In the genomic region with DNA sequence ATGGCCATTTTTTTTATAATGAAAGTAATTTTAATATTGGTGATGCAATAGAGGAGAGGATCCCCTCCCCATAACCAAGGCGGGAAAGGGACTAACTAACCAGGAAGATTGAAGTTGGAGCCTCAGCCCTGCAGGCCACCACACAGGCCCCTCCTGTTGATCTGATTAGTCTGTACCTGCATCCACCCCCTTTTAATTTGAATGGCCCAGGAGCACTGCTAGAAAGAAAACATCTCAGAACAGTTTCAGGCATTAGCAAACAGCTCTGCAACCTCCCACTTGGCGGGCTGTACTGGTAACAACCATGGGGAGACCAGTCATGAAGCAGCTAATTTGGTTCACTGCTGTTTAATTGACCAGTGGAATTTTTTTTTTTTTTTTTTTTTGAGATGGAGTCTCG, we compare ENCODE assay signal across 1 cellular context.
TF ChIP-seq lines count a peak whose summit lies in the region.

No MANE protein-coding gene starts in this region.

TF ChIP-seq in GM23338, 12 proteins besides CTCF, POLR2A, EP300 and RAD21 (continued from another document):
- TF ChIP-seq ZNF462 (CRISPR knock-in tag; IDR thresholded peaks at IDR 0.05) = no peak
